In genomic region chr6:402901-403658, GRCh38 we compare ENCODE assay signal across 14 cellular contexts. TPM values are rescaled to one million over a fixed set of nuclear protein-coding genes. Genes with fewer than 3 reads are reported as not detected.
A peak's percentile ranks its signal among the peaks of the same experiment; 100 is the strongest.
DNase-seq lines count a peak whose midpoint lies in the region; ATAC-seq and TF ChIP-seq lines count a peak whose summit lies in the region.
"Had no signal": no experiment of that assay in that cellular context is flagged by ENCODE, and none has a peak within 500 bp of the region (broad histone marks: within the 10 kb centered on the region; RNA-seq: fewer than 3 reads in every experiment).

No MANE protein-coding gene starts in this region.

- no peak for TF ChIP-seq CTCF in gastrocnemius medialis (IDR thresholded peaks at IDR 0.05 in 4 of 5, conservative IDR thresholded peaks at IDR 0.05 in 1 of 5)
- TF ChIP-seq CTCF in progenitor cell of endocrine pancreas (IDR thresholded peaks at IDR 0.05; ENCODE audit: unreplicated experiment) = no peak

- H3K27ac ChIP-seq in gastrocnemius medialis = no peak overlapping the region
- H3K27ac ChIP-seq: cardiac muscle cell, epithelial cell of prostate, hepatocyte had no signal

- peaks cover 90% of the 10 kb centered on the region for H3K36me3 Mint-ChIP-seq in activated CD4-positive, alpha-beta T cell treated with anti-CD3 and anti-CD28 coated beads, Interleukin-2, amount 10 ng/mL, durations not matched to agents 7 days and 5 days (ENCODE audit: low read depth)
- peaks cover 60% of the 10 kb centered on the region for H3K36me3 Mint-ChIP-seq in activated naive CD8-positive, alpha-beta T cell
- H3K36me3 Mint-ChIP-seq in progenitor cell of endocrine pancreas (ENCODE audit: insufficient read depth) = no peaks in the 10 kb centered on the region

- ATAC-seq in HG03460 (IDR thresholded peaks at IDR 0.05; ENCODE audit: unreplicated experiment) (no peak), gastrocnemius medialis (no peak)

- peaks cover 0 to 17% (median 9%) of the 10 kb centered on the region in 3 donors for H3K27me3 ChIP-seq in gastrocnemius medialis

- no peaks in the 10 kb centered on the region for H3K4me1 ChIP-seq in gastrocnemius medialis

- H3K36me3 ChIP-seq in gastrocnemius medialis = no peaks in the 10 kb centered on the region
- H3K36me3 ChIP-seq: cardiac muscle cell had no signal

- in situ Hi-C loops in gastrocnemius medialis (cut with MboI; ENCODE audit: low sequenced_read_pairs in 4 of 4) = no loop called here

- DNase-seq in activated CD4-positive, alpha-beta T cell treated with anti-CD3 and anti-CD28 coated beads, Interleukin-2, amount 10 ng/mL, durations not matched to agents 7 days and 5 days = no peak
- DNase-seq in stimulated activated CD8-positive, alpha-beta memory T cell treated with anti-CD3 and anti-CD28 coated beads, Interleukin-4, amount 100 ng/mL, for 48 hours = peak; percentile 76
- DNase-seq in NCI-H510A treated with DMSO at 0.1 percent for 48 hours (lab: John Stamatoyannopoulos, UW) = no peak
- DNase-seq in gastrocnemius medialis = no peak
- no peak for DNase-seq in progenitor cell of endocrine pancreas (ENCODE audit: low spot score, unreplicated experiment)
- DNase-seq: Calu3, KBM-7, NCI-H2107 had no signal

- POLR2A ChIA-PET in activated CD4-positive, alpha-beta T cell treated with anti-CD3 and anti-CD28 coated beads, Interleukin-2, amount 10 ng/mL, durations not matched to agents 7 days and 5 days (lab: Charles Lee) = interaction anchor here (0.8 to 2.5 kb wide), 6 partner anchors 9 to 96 kb away, joined by 3 to 10 read pairs (median 4); partner anchors contain the start of gene IRF4

- no peaks in the 10 kb centered on the region for H3K9me3 Mint-ChIP-seq in activated CD4-positive, alpha-beta T cell treated with anti-CD3 and anti-CD28 coated beads, Interleukin-2, amount 10 ng/mL, durations not matched to agents 7 days and 5 days
- H3K9me3 Mint-ChIP-seq in activated naive CD8-positive, alpha-beta T cell (ENCODE audit: low read depth) = no peaks in the 10 kb centered on the region
- peaks cover 3% of the 10 kb centered on the region for H3K9me3 Mint-ChIP-seq in progenitor cell of endocrine pancreas (ENCODE audit: low read depth)

- H3K4me3 ChIP-seq in gastrocnemius medialis = no peak overlapping the region
- H3K4me3 ChIP-seq: cardiac muscle cell, hepatocyte had no signal

- H3K27ac Mint-ChIP-seq in activated CD4-positive, alpha-beta T cell treated with anti-CD3 and anti-CD28 coated beads, Interleukin-2, amount 10 ng/mL, durations not matched to agents 7 days and 5 days = peak overlapping the region; percentile 91
- peak overlapping the region; percentile 96 for H3K27ac Mint-ChIP-seq in activated naive CD8-positive, alpha-beta T cell
- H3K27ac Mint-ChIP-seq in progenitor cell of endocrine pancreas = no peak overlapping the region

- H3K4me1 Mint-ChIP-seq in activated CD4-positive, alpha-beta T cell treated with anti-CD3 and anti-CD28 coated beads, Interleukin-2, amount 10 ng/mL, durations not matched to agents 7 days and 5 days = peaks cover 90% of the 10 kb centered on the region
- peaks cover 90% of the 10 kb centered on the region for H3K4me1 Mint-ChIP-seq in activated naive CD8-positive, alpha-beta T cell (ENCODE audit: low read depth)
- no peaks in the 10 kb centered on the region for H3K4me1 Mint-ChIP-seq in progenitor cell of endocrine pancreas (ENCODE audit: low read depth)

- peak; percentile 71 for TF ChIP-seq POLR2A in GM19193 (IDR thresholded peaks at IDR 0.05; ENCODE audit: extremely low read depth, insufficient read depth, insufficient read length)
- TF ChIP-seq POLR2A in gastrocnemius medialis (IDR thresholded peaks at IDR 0.05) = no peak

- H3K4me3 Mint-ChIP-seq in activated CD4-positive, alpha-beta T cell treated with anti-CD3 and anti-CD28 coated beads, Interleukin-2, amount 10 ng/mL, durations not matched to agents 7 days and 5 days = peak overlapping the region; percentile 66
- H3K4me3 Mint-ChIP-seq in activated naive CD8-positive, alpha-beta T cell = peak overlapping the region; percentile 88
- H3K4me3 Mint-ChIP-seq in progenitor cell of endocrine pancreas (ENCODE audit: low read depth) = no peak overlapping the region

- H3K9me3 ChIP-seq in gastrocnemius medialis = no peaks in the 10 kb centered on the region

- CTCF ChIA-PET in activated CD4-positive, alpha-beta T cell treated with anti-CD3 and anti-CD28 coated beads, Interleukin-2, amount 10 ng/mL, durations not matched to agents 7 days and 5 days (lab: Charles Lee) = interaction anchor here (0.7 to 5.0 kb wide), 10 partner anchors 10 to 319 kb away, joined by 3 to 35 read pairs (median 3); partner anchors contain the start of gene IRF4

- no peaks in the 10 kb centered on the region for H3K27me3 Mint-ChIP-seq in activated CD4-positive, alpha-beta T cell treated with anti-CD3 and anti-CD28 coated beads, Interleukin-2, amount 10 ng/mL, durations not matched to agents 7 days and 5 days
- H3K27me3 Mint-ChIP-seq in activated naive CD8-positive, alpha-beta T cell = no peaks in the 10 kb centered on the region
- H3K27me3 Mint-ChIP-seq in progenitor cell of endocrine pancreas = peaks cover 66% of the 10 kb centered on the region

- intact Hi-C loops in gastrocnemius medialis (cut with DNase I; ENCODE audit: low total_unique reads) = no loop called here

RNA-seq across cellular contexts. Expression of gene IRF4, which starts 11.5 kb away (rescaled TPM):
- 100 to 1,000 TPM; 111 to 126 TPM for total RNA-seq in activated CD4-positive, alpha-beta T cell treated with anti-CD3 and anti-CD28 coated beads, Interleukin-2, amount 10 ng/mL, durations not matched to agents 7 days and 5 days
- under 1 TPM in 3 of 4 donors, not detected in 1; 0.26 to 0.56 (median 0.31) TPM for total RNA-seq in gastrocnemius medialis
- total RNA-seq in progenitor cell of endocrine pancreas = 0.04 TPM in 1 of 2 replicates, not detected in the other
- total RNA-seq: Calu3, cardiac muscle cell had no signal

Comparison
In these comparisons a context has a peak if more than half of its experiments do, and no peak if none do; other contexts are left out.
1. RNA of gene IRF4, which starts 11.5 kb away (total RNA-seq): 111 to 126 TPM in activated CD4-positive, alpha-beta T cell treated with anti-CD3 and anti-CD28 coated beads, Interleukin-2, amount 10 ng/mL, durations not matched to agents 7 days and 5 days; 0.26 to 0.56 TPM in gastrocnemius medialis and 0.04 TPM in progenitor cell of endocrine pancreas; every median in the first group is over 10 times any median in the second.